Comparison of ENCODE assay signal across 11 cellular contexts in genomic region chr2:237256845-237257244, GRCh38.
DNase-seq lines count a peak whose midpoint lies in the region; ATAC-seq and TF ChIP-seq lines count a peak whose summit lies in the region.
"Had no signal": no experiment of that assay in that cellular context is flagged by ENCODE, and none has a peak within 500 bp of the region (broad histone marks: within the 10 kb centered on the region; RNA-seq: fewer than 3 reads in every experiment).

No MANE protein-coding gene starts in this region.

- peak overlapping the region; percentile 21 for H3K4me2 ChIP-seq in fibroblast of lung (ENCODE audit: extremely low read depth, insufficient read depth, low read length)

- H3K9me3 ChIP-seq in RWPE2 (ENCODE audit: severe bottlenecking) (no peaks in the 10 kb centered on the region), fibroblast of lung (ENCODE audit: control insufficient read depth, insufficient read depth, low read depth, low read length) (no peaks in the 10 kb centered on the region), vagina (no peaks in the 10 kb centered on the region)

- H3K79me2 ChIP-seq in fibroblast of lung (ENCODE audit: control insufficient read depth, insufficient read depth, low read length) = no peaks in the 10 kb centered on the region

- ATAC-seq in RWPE2 (ENCODE audit: low read depth) (0 out of 3 replicates have a peak, but pooled peaks have one; percentile 36), omental fat pad (ENCODE audit: low FRiP score) (peak; percentile 61)
- ATAC-seq: natural killer cell had no signal

- H4K20me1 ChIP-seq in fibroblast of lung (ENCODE audit: control insufficient read depth, extremely low read depth, insufficient read depth, low read length) = no peaks in the 10 kb centered on the region

- TF ChIP-seq CTCF in RWPE2 (IDR thresholded peaks at IDR 0.05; ENCODE audit: poor library complexity, severe bottlenecking) = no peak
- TF ChIP-seq CTCF in fibroblast of lung (conservative IDR thresholded peaks at IDR 0.05 in 1 of 2, IDR thresholded peaks at IDR 0.05 in 1 of 2; ENCODE audit: low read depth in 1 of 2, low read length in 2 of 2) = no peak
- TF ChIP-seq CTCF in omental fat pad (IDR thresholded peaks at IDR 0.05) = no peak
- no peak for TF ChIP-seq CTCF in vagina (IDR thresholded peaks at IDR 0.05)

- no peak overlapping the region for H3K27ac ChIP-seq in RWPE2 (ENCODE audit: poor library complexity, severe bottlenecking)
- peak overlapping the region; percentile 81 for H3K27ac ChIP-seq in fibroblast of lung (ENCODE audit: insufficient read depth, low read length)
- H3K27ac ChIP-seq in vagina = peak overlapping the region; percentile 89
- H3K27ac ChIP-seq: HL-60 had no signal

- H3K4me1 ChIP-seq in RWPE2 (ENCODE audit: insufficient read depth, poor library complexity, severe bottlenecking) = peaks cover 7% of the 10 kb centered on the region
- H3K4me1 ChIP-seq in fibroblast of lung (ENCODE audit: control insufficient read depth, extremely low read depth, insufficient read depth, low read length) = peaks cover 36% of the 10 kb centered on the region
- H3K4me1 ChIP-seq in vagina = peaks cover 45% of the 10 kb centered on the region

- no peaks in the 10 kb centered on the region for H3K27me3 ChIP-seq in RWPE2 (ENCODE audit: insufficient read depth, poor library complexity, severe bottlenecking)
- H3K27me3 ChIP-seq in fibroblast of lung (ENCODE audit: control insufficient read depth, insufficient read depth, low read length) = no peaks in the 10 kb centered on the region
- H3K27me3 ChIP-seq in vagina = no peaks in the 10 kb centered on the region

- DNase-seq in RWPE2 (ENCODE audit: low spot score) = no peak
- peak; percentile 79 to 83 for DNase-seq in fibroblast of lung (ENCODE audit: low read depth in 2 of 2)
- no peak for DNase-seq in omental fat pad (ENCODE audit: low spot score)
- no peak for DNase-seq in vagina (ENCODE audit: extremely low spot score in 2 of 2)
- DNase-seq in DMS 273 (lab: John Stamatoyannopoulos, UW; ENCODE audit: unreplicated experiment) = no peak
- no peak for DNase-seq in NCI-H187 treated with DMSO at 0.1 percent for 48 hours (lab: John Stamatoyannopoulos, UW)
- no peak for DNase-seq in iPS-NIHi7 (ENCODE audit: extremely low spot score)
- DNase-seq: natural killer cell; NCI-H1092 treated with DMSO at 0.1 percent for 48 hours; stimulated activated CD4-positive, alpha-beta T cell treated with anti-CD3 and anti-CD28 coated beads, Interleukin-4, amount 100 ng/mL, for 4 hours had no signal

- no peak overlapping the region for H2AFZ ChIP-seq in fibroblast of lung (ENCODE audit: low read length)

- no peak overlapping the region for H3K4me3 ChIP-seq in RWPE2 (ENCODE audit: severe bottlenecking)
- no peak overlapping the region for H3K4me3 ChIP-seq in fibroblast of lung (replicated peaks in 1 of 4; ENCODE audit: control extremely low read depth in 1 of 4, insufficient read depth in 1 of 4, low read depth in 3 of 4, low read length in 4 of 4)
- H3K4me3 ChIP-seq in vagina = no peak overlapping the region

- intact Hi-C loops in vagina (cut with DNase I) = loop anchor here (10.0 kb wide), 1 partner anchor 72 kb away; no protein-coding TSS in a partner anchor

- H3K9ac ChIP-seq in fibroblast of lung (ENCODE audit: insufficient read depth, low read length) = peak overlapping the region; percentile 25

- H3K36me3 ChIP-seq in RWPE2 (ENCODE audit: low read depth) (no peaks in the 10 kb centered on the region), fibroblast of lung (ENCODE audit: control insufficient read depth, insufficient read depth, low read length) (no peaks in the 10 kb centered on the region), vagina (no peaks in the 10 kb centered on the region)

- TF ChIP-seq POLR2A in vagina (IDR thresholded peaks at IDR 0.05) = no peak

Comparison
In these comparisons a context has a peak if more than half of its experiments do, and no peak if none do; other contexts are left out.
1. DNase-seq: peak in fibroblast of lung (2 of 2); none in RWPE2 (single experiment), omental fat pad (single experiment), vagina (0 of 2), DMS 273 (single experiment), NCI-H187 treated with DMSO at 0.1 percent for 48 hours (single experiment) and iPS-NIHi7 (single experiment).